In genomic region chr22:25451480-25452114, GRCh38 we compare ENCODE assay signal across 14 cellular contexts.
DNase-seq lines count a peak whose midpoint lies in the region; FAIRE-seq and TF ChIP-seq lines count a peak whose summit lies in the region.
"Had no signal": no experiment of that assay in that cellular context is flagged by ENCODE, and none has a peak within 500 bp of the region (broad histone marks: within the 10 kb centered on the region; RNA-seq: fewer than 3 reads in every experiment).

No MANE protein-coding gene starts in this region.

- intact Hi-C loops in MCF 10A (cut with micrococcal nuclease) (no loop called here), breast epithelium (cut with DNase I; ENCODE audit: low total_unique reads) (no loop called here)

- peak overlapping the region; percentile 9 for H3K4me3 Mint-ChIP-seq in MCF 10A (ENCODE audit: unreplicated experiment)
- H3K4me3 Mint-ChIP-seq in activated naive CD8-positive, alpha-beta T cell: peak overlapping the region; percentile 72

- H3K27ac ChIP-seq in breast epithelium: no peak overlapping the region
- H3K27ac ChIP-seq: left lung, neutrophil had no signal

- BruUV-seq in MCF 10A (replicated peaks; lab: Mats Ljungman, UMichigan): no TSS peak

- H3K9me3 Mint-ChIP-seq in MCF 10A (ENCODE audit: unreplicated experiment): no peaks in the 10 kb centered on the region
- no peaks in the 10 kb centered on the region for H3K9me3 Mint-ChIP-seq in activated naive CD8-positive, alpha-beta T cell (ENCODE audit: low read depth)

- TF ChIP-seq POLR2A in breast epithelium (IDR thresholded peaks at IDR 0.05) (no peak), GM12891 (IDR thresholded peaks at IDR 0.05; ENCODE audit: low read depth, low read length) (no peak)

- H3K27ac Mint-ChIP-seq in MCF 10A (ENCODE audit: low read depth, unreplicated experiment): peak overlapping the region; percentile 42
- peak overlapping the region; percentile 71 for H3K27ac Mint-ChIP-seq in activated naive CD8-positive, alpha-beta T cell

- no peaks in the 10 kb centered on the region for H3K36me3 ChIP-seq in breast epithelium

- no peaks in the 10 kb centered on the region for H3K27me3 Mint-ChIP-seq in MCF 10A (ENCODE audit: insufficient read depth, unreplicated experiment)
- H3K27me3 Mint-ChIP-seq in activated naive CD8-positive, alpha-beta T cell: no peaks in the 10 kb centered on the region

- H3K4me1 ChIP-seq in breast epithelium: peaks cover 0 to 5% of the 10 kb centered on the region in 2 donors

- no peaks in the 10 kb centered on the region for H3K9me3 ChIP-seq in breast epithelium
- H3K9me3 ChIP-seq: left lung, neutrophil had no signal

- no peak for DNase-seq in MCF 10A (ENCODE audit: unreplicated experiment)
- DNase-seq in breast epithelium (ENCODE audit: low spot score in 2 of 2): no peak
- peak; percentile 4 for DNase-seq in islet precursor cell
- DNase-seq in urothelium cell line (ENCODE audit: low spot score): no peak
- no peak for DNase-seq in GM12891 (ENCODE audit: insufficient read length, low spot score)
- no peak for DNase-seq in Ammon's horn (ENCODE audit: low spot score)
- DNase-seq in NCI-H510A treated with DMSO at 0.1 percent for 48 hours (lab: John Stamatoyannopoulos, UW): no peak
- DNase-seq: amygdala, C1 segment of cervical spinal cord, Kasumi-1, left lung, NCI-H2081 had no signal

- peaks cover 24% of the 10 kb centered on the region for H3K4me1 Mint-ChIP-seq in MCF 10A (ENCODE audit: insufficient read depth, unreplicated experiment)
- peaks cover 52% of the 10 kb centered on the region for H3K4me1 Mint-ChIP-seq in activated naive CD8-positive, alpha-beta T cell (ENCODE audit: low read depth)

- CTCF ChIA-PET in MCF 10A (lab: Yijun Ruan, JAX): interaction anchor here (0.7 to 1.9 kb wide), 6 partner anchors 9 to 321 kb away, joined by 3 to 10 read pairs (median 4); no protein-coding TSS in a partner anchor

- TF ChIP-seq CTCF in MCF 10A (IDR thresholded peaks at IDR 0.05; ENCODE audit: unreplicated experiment): no peak
- no peak for TF ChIP-seq CTCF in breast epithelium (IDR thresholded peaks at IDR 0.05)

- H3K4me3 ChIP-seq in breast epithelium: peak overlapping the region in 1 of 3 donors; percentile 9
- H3K4me3 ChIP-seq: left lung had no signal

- peaks cover 16% of the 10 kb centered on the region for H3K36me3 Mint-ChIP-seq in MCF 10A (ENCODE audit: insufficient read depth, unreplicated experiment)
- H3K36me3 Mint-ChIP-seq in activated naive CD8-positive, alpha-beta T cell: peaks cover 3% of the 10 kb centered on the region

- POLR2A ChIA-PET in MCF 10A (lab: Yijun Ruan, JAX): interaction anchor here (0.6 to 0.7 kb wide), 2 partner anchors 124 to 215 kb away, joined by 3 read pairs; no protein-coding TSS in a partner anchor

- no peaks in the 10 kb centered on the region for H3K27me3 ChIP-seq in breast epithelium
- H3K27me3 ChIP-seq: left lung, neutrophil had no signal

- FAIRE-seq in urothelium cell line (lab: Jason Lieb, UNC) (peak; percentile 79), GM12891 (lab: Jason Lieb, UNC) (no peak)

TF ChIP-seq in GM12891, 5 proteins besides CTCF, POLR2A, EP300 and RAD21:
- no peak for TF ChIP-seq SPI1 (IDR thresholded peaks at IDR 0.05; ENCODE audit: low read depth, low read length)
